Comparison of ENCODE assay signal across 1 cellular context in genomic region chr2:28390241-28390856, GRCh38.
TF ChIP-seq lines count a peak whose summit lies in the region.

No MANE protein-coding gene starts in this region.

TF ChIP-seq in WTC11, 78 proteins besides CTCF, POLR2A, EP300 and RAD21 (continued from another document):
- TF ChIP-seq ZNF532 (CRISPR knock-in tag; IDR thresholded peaks at IDR 0.05; ENCODE audit: borderline replicate concordance) (no peak), ESRRA (CRISPR knock-in tag; IDR thresholded peaks at IDR 0.05; ENCODE audit: borderline replicate concordance) (no peak), TP53 (CRISPR knock-in tag; IDR thresholded peaks at IDR 0.05) (no peak), NR1H2 (CRISPR knock-in tag; IDR thresholded peaks at IDR 0.05) (no peak), ZNF121 (CRISPR knock-in tag; IDR thresholded peaks at IDR 0.05) (no peak), ZNF232 (CRISPR knock-in tag; IDR thresholded peaks at IDR 0.05) (peak; percentile 29; the same call in 1 of the 2 replicates), ZNF423 (CRISPR knock-in tag; IDR thresholded peaks at IDR 0.05) (no peak), ZNF219 (CRISPR knock-in tag; IDR thresholded peaks at IDR 0.05; ENCODE audit: borderline replicate concordance) (no peak), JUN (CRISPR knock-in tag; IDR thresholded peaks at IDR 0.05) (0 out of 2 replicates have a peak, but pooled peaks have one; percentile 26), GABPB1 (CRISPR knock-in tag; IDR thresholded peaks at IDR 0.05) (peak; percentile 93)
- TF ChIP-seq, protein P1, sequence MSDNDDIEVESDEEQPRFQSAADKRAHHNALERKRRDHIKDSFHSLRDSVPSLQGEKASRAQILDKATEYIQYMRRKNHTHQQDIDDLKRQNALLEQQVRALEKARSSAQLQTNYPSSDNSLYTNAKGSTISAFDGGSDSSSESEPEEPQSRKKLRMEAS (CRISPR knock-in tag; IDR thresholded peaks at IDR 0.05) = peak; percentile 40; the same call in 1 of the 2 replicates
- TF ChIP-seq, protein P2, sequence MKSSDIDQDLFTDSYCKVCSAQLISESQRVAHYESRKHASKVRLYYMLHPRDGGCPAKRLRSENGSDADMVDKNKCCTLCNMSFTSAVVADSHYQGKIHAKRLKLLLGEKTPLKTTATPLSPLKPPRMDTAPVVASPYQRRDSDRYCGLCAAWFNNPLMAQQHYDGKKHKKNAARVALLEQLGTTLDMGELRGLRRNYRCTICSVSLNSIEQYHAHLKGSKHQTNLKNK (CRISPR knock-in tag; IDR thresholded peaks at IDR 0.05) = no peak
TF ChIP-seq in WTC11: peak in this region for 6.
